17 cellular contexts compared by ENCODE assay signal in the genomic region with DNA sequence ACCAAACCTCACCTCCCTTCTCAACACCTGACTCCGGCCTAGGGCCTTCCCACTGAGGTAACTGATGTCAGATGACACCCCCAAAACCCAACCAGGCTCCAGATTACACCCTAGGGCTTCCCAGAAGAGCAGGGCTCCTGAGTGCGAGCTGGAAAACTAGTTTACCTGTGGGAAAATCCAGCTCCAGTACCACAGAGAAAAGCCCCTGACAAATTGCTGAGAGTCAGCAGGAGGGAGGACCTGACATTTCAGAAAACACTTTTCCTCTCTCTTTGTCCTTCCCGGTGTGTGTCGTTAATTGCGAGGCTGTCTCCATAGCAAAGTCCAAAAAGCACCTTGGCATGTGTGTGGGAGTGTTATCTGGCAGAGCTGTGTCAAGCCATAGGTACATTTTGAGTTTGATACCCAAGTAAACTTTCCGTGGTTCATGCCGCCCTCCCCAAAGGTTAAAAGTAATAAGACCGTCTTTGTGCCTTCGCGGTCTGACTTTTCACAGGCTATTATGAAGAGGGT.
A peak's percentile ranks its signal among the peaks of the same experiment; 100 is the strongest.
DNase-seq lines count a peak whose midpoint lies in the region; ATAC-seq, FAIRE-seq and TF ChIP-seq lines count a peak whose summit lies in the region.
"Had no signal": no experiment of that assay in that cellular context is flagged by ENCODE, and none has a peak within 500 bp of the region (broad histone marks: within the 10 kb centered on the region; RNA-seq: fewer than 3 reads in every experiment).

No MANE protein-coding gene starts in this region.

- no peak overlapping the region for H3K14ac ChIP-seq in H1 (ENCODE audit: insufficient read length)

- H3K9me3 Mint-ChIP-seq in activated naive CD4-positive, alpha-beta T cell treated with anti-CD3 and anti-CD28 coated beads, Interleukin-2, amount 10 ng/mL, durations not matched to agents 7 days and 5 days: no peaks in the 10 kb centered on the region
- H3K9me3 Mint-ChIP-seq: T-helper 1 cell treated with Interleukin-12 subunit alpha and Interleukin-12 subunit beta and Interleukin-4 antibody, amounts not matched to agents 30 μg/mL and 1 μg/mL, for 36 hours had no signal

- 89% methylated on average over 10 of the region's 10 CpGs; no CpG with 5 or more reads in 1 of the 2 experiments for WGBS in H1 (ENCODE audit: extremely low coverage in 1 of 2, insufficient coverage in 1 of 2, insufficient read length in 1 of 2, insufficient replicate concordance in 2 of 2, low coverage in 1 of 2, low lambda C conversion rate in 2 of 2, missing lambda C conversion rate in 1 of 2), 2 experiments
- WGBS in transverse colon (ENCODE audit: low coverage in 1 of 2), 2 donors: 30 to 66% methylated on average over 3 to 10 of the region's 10 CpGs

- no peak overlapping the region for H3K4me3 Mint-ChIP-seq in activated naive CD4-positive, alpha-beta T cell treated with anti-CD3 and anti-CD28 coated beads, Interleukin-2, amount 10 ng/mL, durations not matched to agents 7 days and 5 days
- H3K4me3 Mint-ChIP-seq: T-helper 1 cell treated with Interleukin-12 subunit alpha and Interleukin-12 subunit beta and Interleukin-4 antibody, amounts not matched to agents 30 μg/mL and 1 μg/mL, for 36 hours had no signal

- no peaks in the 10 kb centered on the region for H3K36me3 Mint-ChIP-seq in activated naive CD4-positive, alpha-beta T cell treated with anti-CD3 and anti-CD28 coated beads, Interleukin-2, amount 10 ng/mL, durations not matched to agents 7 days and 5 days

- no peak for TF ChIP-seq EP300 in H1 (IDR thresholded peaks at IDR 0.05; ENCODE audit: borderline replicate concordance in 1 of 2, low read depth in 2 of 2, low read length in 2 of 2)
- TF ChIP-seq EP300 in transverse colon (IDR thresholded peaks at IDR 0.05; ENCODE audit: low read depth): no peak

- H3K27me3 Mint-ChIP-seq in activated naive CD4-positive, alpha-beta T cell treated with anti-CD3 and anti-CD28 coated beads, Interleukin-2, amount 10 ng/mL, durations not matched to agents 7 days and 5 days: peaks cover 12% of the 10 kb centered on the region

- H3K27ac ChIP-seq in H1 (ENCODE audit: low read depth, low read length): no peak overlapping the region
- H3K27ac ChIP-seq in mucosa of rectum (ENCODE audit: low read depth in 2 of 2, low read length in 2 of 2): no peak overlapping the region
- peak overlapping the region in 3 of 4 donors; percentile 28 to 43 (median 30) for H3K27ac ChIP-seq in transverse colon
- H3K27ac ChIP-seq: coronary artery, gastroesophageal sphincter, GM23248 had no signal

- H2BK15ac ChIP-seq in H1 (ENCODE audit: low read length): no peak overlapping the region

- no peaks in the 10 kb centered on the region for H3K23me2 ChIP-seq in H1 (ENCODE audit: low read depth, low read length)

- no peak overlapping the region for H4K91ac ChIP-seq in H1 (replicated peaks; ENCODE audit: insufficient read length, low read length)

- no peak overlapping the region for H3K27ac Mint-ChIP-seq in activated naive CD4-positive, alpha-beta T cell treated with anti-CD3 and anti-CD28 coated beads, Interleukin-2, amount 10 ng/mL, durations not matched to agents 7 days and 5 days
- H3K27ac Mint-ChIP-seq: T-helper 1 cell treated with Interleukin-12 subunit alpha and Interleukin-12 subunit beta and Interleukin-4 antibody, amounts not matched to agents 30 μg/mL and 1 μg/mL, for 36 hours had no signal

- no peaks in the 10 kb centered on the region for H3K79me2 ChIP-seq in H1 (ENCODE audit: control insufficient read depth in 1 of 2, insufficient read depth in 2 of 2, low read length in 2 of 2)

- H4K20me1 ChIP-seq in H1 (replicated peaks in 1 of 2; ENCODE audit: control insufficient read depth in 1 of 2, insufficient read depth in 2 of 2, low read length in 2 of 2): no peaks in the 10 kb centered on the region

- H3K56ac ChIP-seq in H1 (replicated peaks; ENCODE audit: insufficient read length, low read depth, low read length): no peak overlapping the region

- peak; percentile 3 for DNase-seq in stimulated activated CD4-positive, alpha-beta T cell treated with anti-CD3 and anti-CD28 coated beads, Interleukin-1b, Interleukin-23, amount 100 ng/mL, for 48 hours
- DNase-seq in stimulated activated CD4-positive, alpha-beta T cell treated with anti-CD3 and anti-CD28 coated beads, Interleukin-4, amount 100 ng/mL, for 4 hours: no peak
- no peak for DNase-seq in H1 (ENCODE audit: low read depth in 1 of 2, low spot score in 2 of 2)
- peak; percentile 35 for DNase-seq in transverse colon
- no peak for DNase-seq in NOMO-1 treated with DMSO at 0.1 percent for 48 hours (lab: John Stamatoyannopoulos, UW; ENCODE audit: unreplicated experiment)
- DNase-seq in activated naive CD4-positive, alpha-beta T cell treated with anti-CD3 and anti-CD28 coated beads, Interleukin-2, amount 10 ng/mL, durations not matched to agents 7 days and 5 days: no peak
- DNase-seq: ACHN, aorta, DMS53, GM23248, NCI-H1436, Right ventricle myocardium superior had no signal

- no peak overlapping the region for H3K23ac ChIP-seq in H1 (ENCODE audit: insufficient read length)

- no peaks in the 10 kb centered on the region for H3K27me3 ChIP-seq in H1 (replicated peaks in 1 of 4; ENCODE audit: control insufficient read depth in 3 of 4, extremely low read depth in 1 of 4, insufficient read depth in 3 of 4, low read length in 3 of 4)
- no peaks in the 10 kb centered on the region for H3K27me3 ChIP-seq in mucosa of rectum (ENCODE audit: control insufficient read depth in 2 of 2, insufficient read depth in 2 of 2, low read length in 2 of 2)
- H3K27me3 ChIP-seq in transverse colon: no peaks in the 10 kb centered on the region
- H3K27me3 ChIP-seq: gastroesophageal sphincter had no signal

- no peak overlapping the region for H2AK5ac ChIP-seq in H1 (ENCODE audit: low read depth, low read length)

- H4K8ac ChIP-seq in H1 (ENCODE audit: extremely low read depth, insufficient read depth, low read length): no peak overlapping the region

- H3K4ac ChIP-seq in H1 (replicated peaks; ENCODE audit: insufficient read length, low read depth, low read length): no peak overlapping the region

- no peak for TF ChIP-seq RAD21 in H1 (IDR thresholded peaks at IDR 0.05 in 1 of 2, conservative IDR thresholded peaks at IDR 0.05 in 1 of 2; ENCODE audit: low read depth in 2 of 2, low read length in 2 of 2)

- no peak overlapping the region for H2BK12ac ChIP-seq in H1 (ENCODE audit: low read depth, low read length)

- H3K36me3 ChIP-seq in H1 (ENCODE audit: control insufficient read depth in 2 of 4, insufficient read depth in 4 of 4, low read length in 3 of 4): no peaks in the 10 kb centered on the region
- no peaks in the 10 kb centered on the region for H3K36me3 ChIP-seq in mucosa of rectum (ENCODE audit: control insufficient read depth in 2 of 2, insufficient read depth in 2 of 2, low read length in 2 of 2)
- H3K36me3 ChIP-seq in transverse colon: no peaks in the 10 kb centered on the region
- H3K36me3 ChIP-seq: gastroesophageal sphincter had no signal

- in situ Hi-C loops in transverse colon (cut with MboI; ENCODE audit: low pct_ligation_motif_present in 1 of 4, low pct_unique_long_range_greater_than_20kb in 1 of 4, low sequenced_read_pairs in 3 of 4): no loop called here

- FAIRE-seq in H1 (lab: Jason Lieb, UNC): no peak

- H3K9ac ChIP-seq in H1 (replicated peaks in 1 of 4; ENCODE audit: extremely low read depth in 1 of 4, low read depth in 3 of 4, low read length in 3 of 4) (no peak overlapping the region), mucosa of rectum (ENCODE audit: low read depth in 1 of 2, low read length in 2 of 2) (no peak overlapping the region)
- H3K9ac ChIP-seq: GM23248 had no signal

- H3K4me3 ChIP-seq in H1 (ENCODE audit: extremely low read depth in 1 of 4, insufficient read depth in 2 of 4, low read depth in 3 of 4, low read length in 4 of 4) (no peak overlapping the region), mucosa of rectum (ENCODE audit: low read length in 2 of 2) (peak overlapping the region; percentile 2 to 4), transverse colon (no peak overlapping the region)
- H3K4me3 ChIP-seq: coronary artery, gastroesophageal sphincter, GM23248 had no signal

- H2AFZ ChIP-seq in H1 (ENCODE audit: low read length): peak overlapping the region; percentile 89; the same call in 1 of the 2 replicates
- H2AFZ ChIP-seq: GM23248 had no signal

- intact Hi-C loops in transverse colon (cut with DNase I; ENCODE audit: low total_unique reads): no loop called here

- no peak for TF ChIP-seq POLR2A in H1 (IDR thresholded peaks at IDR 0.05; ENCODE audit: control extremely low read depth in 1 of 2, low read depth in 2 of 2, low read length in 2 of 2)
- TF ChIP-seq POLR2A in transverse colon (IDR thresholded peaks at IDR 0.05): no peak

- H3K4me2 ChIP-seq in H1 (ENCODE audit: insufficient read depth in 1 of 2, low read depth in 2 of 2, low read length in 2 of 2): peak overlapping the region in 1 of 2 experiments; percentile 42; a peak in 2 of 4 replicates

- no peak overlapping the region for H2BK120ac ChIP-seq in H1 (replicated peaks; ENCODE audit: low read depth, low read length)

- no peak for TF ChIP-seq CTCF in H1 (IDR thresholded peaks at IDR 0.05; ENCODE audit: control extremely low read depth in 1 of 3, insufficient read depth in 1 of 3, low read depth in 1 of 3, low read length in 3 of 3)
- no peak for TF ChIP-seq CTCF in transverse colon (IDR thresholded peaks at IDR 0.05)

- H3K79me1 ChIP-seq in H1 (ENCODE audit: low read depth, low read length): no peaks in the 10 kb centered on the region

- peaks cover 6% of the 10 kb centered on the region for H3K4me1 Mint-ChIP-seq in activated naive CD4-positive, alpha-beta T cell treated with anti-CD3 and anti-CD28 coated beads, Interleukin-2, amount 10 ng/mL, durations not matched to agents 7 days and 5 days

- H3K4me1 ChIP-seq in H1 (replicated peaks in 1 of 4; ENCODE audit: control insufficient read depth in 3 of 4, insufficient read depth in 4 of 4, low read length in 3 of 4) (peaks cover 1 to 4% (median 3%) of the 10 kb centered on the region in 4 experiments; a peak in 5 of 7 replicates), mucosa of rectum (ENCODE audit: control insufficient read depth in 2 of 2, insufficient read depth in 2 of 2, low read length in 2 of 2) (peaks cover 0 to 9% of the 10 kb centered on the region in 2 donors), transverse colon (peaks cover 0 to 24% (median 3%) of the 10 kb centered on the region in 4 donors)
- H3K4me1 ChIP-seq: gastroesophageal sphincter had no signal

- H3K18ac ChIP-seq in H1 (ENCODE audit: extremely low read depth, low read length): no peak overlapping the region

- H4K5ac ChIP-seq in H1 (ENCODE audit: insufficient read length, low read depth, low read length): no peak overlapping the region

- H2BK20ac ChIP-seq in H1 (ENCODE audit: low read length): no peak overlapping the region

- CTCF ChIA-PET in H1 (lab: Charles Lee; ENCODE audit: partially characterized antibody): interaction anchor here (0.6 to 0.7 kb wide), 2 partner anchors 10 to 144 kb away, joined by 3 read pairs; no protein-coding TSS in a partner anchor
- CTCF ChIA-PET in activated naive CD4-positive, alpha-beta T cell treated with anti-CD3 and anti-CD28 coated beads, Interleukin-2, amount 10 ng/mL, durations not matched to agents 7 days and 5 days (lab: Charles Lee): no interaction called here

- POLR2A ChIA-PET in H1 (lab: Charles Lee; ENCODE audit: partially characterized antibody): no interaction called here

- no peak overlapping the region for H2BK5ac ChIP-seq in H1 (ENCODE audit: low read depth, low read length)

- H3K9me3 ChIP-seq in H1 (ENCODE audit: insufficient read depth in 2 of 2, low read depth in 1 of 2, low read length in 1 of 2) (no peaks in the 10 kb centered on the region), mucosa of rectum (ENCODE audit: control insufficient read depth in 2 of 2, low read length in 2 of 2) (no peaks in the 10 kb centered on the region), transverse colon (no peaks in the 10 kb centered on the region)
- H3K9me3 ChIP-seq: gastroesophageal sphincter had no signal

- no peak for ATAC-seq in HG03135 (IDR thresholded peaks at IDR 0.05; ENCODE audit: unreplicated experiment)
- ATAC-seq: gastroesophageal sphincter had no signal

Comparison
In these comparisons a context has a peak if more than half of its experiments do, and no peak if none do; other contexts are left out.
1. DNase-seq: peak in stimulated activated CD4-positive, alpha-beta T cell treated with anti-CD3 and anti-CD28 coated beads, Interleukin-1b, Interleukin-23, amount 100 ng/mL, for 48 hours (single experiment) and transverse colon (single experiment); none in stimulated activated CD4-positive, alpha-beta T cell treated with anti-CD3 and anti-CD28 coated beads, Interleukin-4, amount 100 ng/mL, for 4 hours (0 of 2), H1 (0 of 2), NOMO-1 treated with DMSO at 0.1 percent for 48 hours (single experiment) and activated naive CD4-positive, alpha-beta T cell treated with anti-CD3 and anti-CD28 coated beads, Interleukin-2, amount 10 ng/mL, durations not matched to agents 7 days and 5 days (single experiment).
2. H3K27ac ChIP-seq: peak in transverse colon (3 of 4); none in H1 (single experiment) and mucosa of rectum (0 of 2).
3. H3K4me3 ChIP-seq: peak in mucosa of rectum (2 of 2); none in H1 (0 of 4) and transverse colon (0 of 4).